In genomic region chr4:4386296-4386735, GRCh38 we compare ENCODE assay signal across 8 cellular contexts. TPM values are rescaled to one million over a fixed set of nuclear protein-coding genes. Genes with fewer than 3 reads are reported as not detected.
DNase-seq lines count a peak whose midpoint lies in the region; TF ChIP-seq lines count a peak whose summit lies in the region.
"Had no signal": no experiment of that assay in that cellular context is flagged by ENCODE, and none has a peak within 500 bp of the region (broad histone marks: within the 10 kb centered on the region; RNA-seq: fewer than 3 reads in every experiment).

No MANE protein-coding gene starts in this region.

- no peak for TF ChIP-seq EP300 in ovary (IDR thresholded peaks at IDR 0.05)

- H3K4me1 Mint-ChIP-seq in endothelial cell (ENCODE audit: unreplicated experiment) = peaks cover 8% of the 10 kb centered on the region

- H3K27me3 ChIP-seq in HUES64 (ENCODE audit: insufficient read depth, low read length) (peaks cover 81% of the 10 kb centered on the region), ovary (no peaks in the 10 kb centered on the region)

- H3K4me1 ChIP-seq in HUES64 (ENCODE audit: insufficient read depth, low read length) = no peaks in the 10 kb centered on the region
- peaks cover 5% of the 10 kb centered on the region for H3K4me1 ChIP-seq in ovary (ENCODE audit: insufficient read depth)

- peaks cover 8% of the 10 kb centered on the region for H3K36me3 Mint-ChIP-seq in endothelial cell (ENCODE audit: low read depth, unreplicated experiment)

- in situ Hi-C loops in GM13976 (cut with MboI; ENCODE audit: low sequenced_read_pairs, unreplicated experiment) = no loop called here

- H3K9me3 Mint-ChIP-seq in endothelial cell (ENCODE audit: unreplicated experiment) = no peaks in the 10 kb centered on the region

- no peak for TF ChIP-seq CTCF in endothelial cell (IDR thresholded peaks at IDR 0.05; ENCODE audit: unreplicated experiment)
- TF ChIP-seq CTCF in ovary (IDR thresholded peaks at IDR 0.05) = no peak
- TF ChIP-seq CTCF in GM13976 (IDR thresholded peaks at IDR 0.05; ENCODE audit: borderline replicate concordance, control extremely low read depth, extremely low read depth, insufficient read depth, missing control alignments) = no peak

- H3K4me3 Mint-ChIP-seq in endothelial cell (ENCODE audit: unreplicated experiment) = peak overlapping the region; percentile 78

- no peak overlapping the region for H3K27ac Mint-ChIP-seq in endothelial cell (ENCODE audit: unreplicated experiment)

- under 1% methylated on average over 36 of the region's 36 CpGs for WGBS in HUES64
- 0 to 1% (median 1%) methylated on average over 36 of the region's 36 CpGs for WGBS in ovary, 3 donors

- intact Hi-C loops in ovary (cut with DNase I) = loop anchor here in 1 of 4 donors (5.0 kb wide), 1 partner anchor 44 kb away; no protein-coding TSS in a partner anchor

- H3K27ac ChIP-seq in HUES64 (ENCODE audit: low read depth, low read length) (no peak overlapping the region), ovary (no peak overlapping the region)
- H3K27ac ChIP-seq: neutrophil had no signal

- DNase-seq in T-helper 1 cell = peak in 3 of 5 donors; percentile 9 to 28 (median 21)
- DNase-seq in endothelial cell (ENCODE audit: low spot score) = peak; percentile 15
- DNase-seq in ovary = peak in 3 of 5 donors; percentile 49 to 69 (median 62)
- DNase-seq in GM13976 (ENCODE audit: low spot score) = no peak
- no peak for DNase-seq in HuH-7 (ENCODE audit: low spot score)
- no peak for DNase-seq in activated CD4-positive, CD25-positive, alpha-beta regulatory T cell (lab: John Stamatoyannopoulos, UW)

- peak overlapping the region; percentile 67 for H3K4me3 ChIP-seq in HUES64 (ENCODE audit: low read length)
- peak overlapping the region; percentile 49 for H3K4me3 ChIP-seq in ovary

- H3K36me3 ChIP-seq in HUES64 (ENCODE audit: insufficient read depth, low read length) (no peaks in the 10 kb centered on the region; the same call in 1 of the 2 replicates), ovary (no peaks in the 10 kb centered on the region)
- H3K36me3 ChIP-seq: neutrophil had no signal

- H3K9me3 ChIP-seq in HUES64 (ENCODE audit: insufficient read depth, low read depth, low read length) (no peaks in the 10 kb centered on the region), ovary (no peaks in the 10 kb centered on the region)
- H3K9me3 ChIP-seq: neutrophil had no signal

- peak overlapping the region; percentile 63 for H3K9ac ChIP-seq in HUES64 (ENCODE audit: low read depth, low read length)

- H3K27me3 Mint-ChIP-seq in endothelial cell (ENCODE audit: unreplicated experiment) = peaks cover 10% of the 10 kb centered on the region

- no peak for TF ChIP-seq POLR2A in ovary (IDR thresholded peaks at IDR 0.05)

RNA-seq across cellular contexts. Expression of gene NSG1, which starts 0.6 kb away (rescaled TPM):
- polyA plus RNA-seq in HUES64 (2013, experiment 1 of 2) = 14.7 TPM
- polyA plus RNA-seq in HUES64 (2013, experiment 2 of 2) = 15.1 TPM
- total RNA-seq in endothelial cell (ENCODE audit: unreplicated experiment) (2.9 TPM), ovary (100 to 1,000 TPM in 1 of 7 donors, 10 to 100 TPM in 5, 1 to 10 TPM in 1; 9.9 to 103 (median 39.6) TPM)
- polyA plus RNA-seq in ovary = 10 to 100 TPM; 38.3 to 81.9 TPM

Comparison
In these comparisons a context has a peak if more than half of its experiments do, and no peak if none do; other contexts are left out.
1. DNase-seq: peak in T-helper 1 cell (3 of 5), endothelial cell (single experiment) and ovary (3 of 5); none in GM13976 (single experiment), HuH-7 (single experiment) and activated CD4-positive, CD25-positive, alpha-beta regulatory T cell (0 of 4).